ENCODE assay signal across 17 cellular contexts in genomic region chr2:39424951-39425350, GRCh38. TPM values are rescaled to one million over a fixed set of nuclear protein-coding genes. Genes with fewer than 3 reads are reported as not detected.
DNase-seq lines count a peak whose midpoint lies in the region; ATAC-seq, FAIRE-seq and TF ChIP-seq lines count a peak whose summit lies in the region.
"Had no signal": no experiment of that assay in that cellular context is flagged by ENCODE, and none has a peak within 500 bp of the region (broad histone marks: within the 10 kb centered on the region; RNA-seq: fewer than 3 reads in every experiment).

No MANE protein-coding gene starts in this region.

- TF ChIP-seq EP300 in H1 (IDR thresholded peaks at IDR 0.05; ENCODE audit: borderline replicate concordance in 1 of 2, low read depth in 2 of 2, low read length in 2 of 2): no peak

- no peak overlapping the region for H3K56ac ChIP-seq in H1 (replicated peaks; ENCODE audit: insufficient read length, low read depth, low read length)

- H3K9me3 ChIP-seq in H1 (ENCODE audit: insufficient read depth in 2 of 2, low read depth in 1 of 2, low read length in 1 of 2) (no peaks in the 10 kb centered on the region), smooth muscle cell (replicated peaks; ENCODE audit: low read depth) (no peaks in the 10 kb centered on the region), esophagus squamous epithelium (no peaks in the 10 kb centered on the region)
- H3K9me3 ChIP-seq: Caco-2, SJSA1 had no signal

- no peaks in the 10 kb centered on the region; the same call in 1 of the 2 replicates for H3K23me2 ChIP-seq in H1 (ENCODE audit: low read depth, low read length)

- H2BK5ac ChIP-seq in H1 (ENCODE audit: low read depth, low read length): no peak overlapping the region

- H4K91ac ChIP-seq in H1 (replicated peaks; ENCODE audit: insufficient read length, low read length): no peak overlapping the region

- H2AFZ ChIP-seq in H1 (ENCODE audit: low read length): no peak overlapping the region
- H2AFZ ChIP-seq in smooth muscle cell (ENCODE audit: low read depth): no peak overlapping the region

- H2BK15ac ChIP-seq in H1 (ENCODE audit: low read length): no peak overlapping the region

- peaks cover 4% of the 10 kb centered on the region for H3K9me3 Mint-ChIP-seq in activated naive CD8-positive, alpha-beta T cell (ENCODE audit: low read depth)
- no peaks in the 10 kb centered on the region for H3K9me3 Mint-ChIP-seq in activated naive CD8-positive, alpha-beta T cell treated with anti-CD3 and anti-CD28 coated beads for 36 hours
- H3K9me3 Mint-ChIP-seq: CD14-positive monocyte had no signal

- no peak for DNase-seq in activated naive CD8-positive, alpha-beta T cell treated with anti-CD3 and anti-CD28 coated beads for 36 hours
- peak; percentile 44 for DNase-seq in OCI-M1 (lab: John Stamatoyannopoulos, UW)
- no peak for DNase-seq in H1 (ENCODE audit: low read depth in 1 of 2, low spot score in 2 of 2)
- DNase-seq in smooth muscle cell (lab: John Stamatoyannopoulos, UW; ENCODE audit: unreplicated experiment): no peak
- DNase-seq in esophagus squamous epithelium (lab: John Stamatoyannopoulos, UW): no peak
- no peak for DNase-seq in middle frontal gyrus (ENCODE audit: extremely low spot score, low spot score)
- DNase-seq: Caco-2, Karpas-422, NCI-H1417, NCI-H1930, NCI-H2171 treated with DMSO at 0.1 percent for 48 hours, RPMI8226 had no signal

- H3K9ac ChIP-seq in H1 (replicated peaks in 1 of 4; ENCODE audit: extremely low read depth in 1 of 4, low read depth in 3 of 4, low read length in 3 of 4) (no peak overlapping the region), smooth muscle cell (ENCODE audit: low read depth) (no peak overlapping the region)

- no peak overlapping the region for H3K27ac ChIP-seq in H1 (ENCODE audit: low read depth, low read length)
- peak overlapping the region; percentile 35 for H3K27ac ChIP-seq in smooth muscle cell (ENCODE audit: low read depth)
- no peak overlapping the region for H3K27ac ChIP-seq in esophagus squamous epithelium
- H3K27ac ChIP-seq: SJSA1 had no signal

- H3F3A ChIP-seq in smooth muscle cell (ENCODE audit: low read depth): no peaks in the 10 kb centered on the region

- TF ChIP-seq CTCF in H1 (IDR thresholded peaks at IDR 0.05; ENCODE audit: control extremely low read depth in 1 of 3, insufficient read depth in 1 of 3, low read depth in 1 of 3, low read length in 3 of 3) (no peak), smooth muscle cell (IDR thresholded peaks at IDR 0.05; ENCODE audit: borderline replicate concordance, insufficient read depth, poor library complexity, severe bottlenecking) (no peak), esophagus squamous epithelium (IDR thresholded peaks at IDR 0.05) (no peak)

- no peak overlapping the region for H3K4me3 ChIP-seq in H1 (ENCODE audit: extremely low read depth in 1 of 4, insufficient read depth in 2 of 4, low read depth in 3 of 4, low read length in 4 of 4)
- H3K4me3 ChIP-seq in smooth muscle cell: no peak overlapping the region
- no peak overlapping the region for H3K4me3 ChIP-seq in esophagus squamous epithelium
- H3K4me3 ChIP-seq: SJSA1 had no signal

- H3K4me1 Mint-ChIP-seq in activated naive CD8-positive, alpha-beta T cell (ENCODE audit: low read depth): peaks cover 67% of the 10 kb centered on the region
- H3K4me1 Mint-ChIP-seq in activated naive CD8-positive, alpha-beta T cell treated with anti-CD3 and anti-CD28 coated beads for 36 hours: peaks cover 48% of the 10 kb centered on the region

- H3K79me2 ChIP-seq in H1 (ENCODE audit: control insufficient read depth in 1 of 2, insufficient read depth in 2 of 2, low read length in 2 of 2) (peaks cover 14 to 95% of the 10 kb centered on the region in 2 experiments), smooth muscle cell (ENCODE audit: low read depth) (peaks cover 100% of the 10 kb centered on the region)

- peaks cover 6% of the 10 kb centered on the region for H3K36me3 Mint-ChIP-seq in activated naive CD8-positive, alpha-beta T cell
- peaks cover 7% of the 10 kb centered on the region for H3K36me3 Mint-ChIP-seq in activated naive CD8-positive, alpha-beta T cell treated with anti-CD3 and anti-CD28 coated beads for 36 hours

- no peak overlapping the region for H4K5ac ChIP-seq in H1 (ENCODE audit: insufficient read length, low read depth, low read length)

- intact Hi-C loops in esophagus squamous epithelium (cut with DNase I): no loop called here

- no peak for TF ChIP-seq RAD21 in H1 (IDR thresholded peaks at IDR 0.05 in 1 of 2, conservative IDR thresholded peaks at IDR 0.05 in 1 of 2; ENCODE audit: low read depth in 2 of 2, low read length in 2 of 2)

- H4K20me1 ChIP-seq in H1 (replicated peaks in 1 of 2; ENCODE audit: control insufficient read depth in 1 of 2, insufficient read depth in 2 of 2, low read length in 2 of 2): peaks cover 0 to 1% of the 10 kb centered on the region in 2 experiments
- peaks cover 98% of the 10 kb centered on the region for H4K20me1 ChIP-seq in smooth muscle cell (ENCODE audit: low read depth)

- no peak overlapping the region for H3K23ac ChIP-seq in H1 (ENCODE audit: insufficient read length)

- H3K4me3 Mint-ChIP-seq in activated naive CD8-positive, alpha-beta T cell: no peak overlapping the region
- no peak overlapping the region for H3K4me3 Mint-ChIP-seq in activated naive CD8-positive, alpha-beta T cell treated with anti-CD3 and anti-CD28 coated beads for 36 hours
- H3K4me3 Mint-ChIP-seq: CD14-positive monocyte had no signal

- H3K18ac ChIP-seq in H1 (ENCODE audit: extremely low read depth, low read length): no peak overlapping the region

- POLR2A ChIA-PET in H1 (lab: Charles Lee; ENCODE audit: partially characterized antibody): no interaction called here

- no peaks in the 10 kb centered on the region for H3K27me3 Mint-ChIP-seq in activated naive CD8-positive, alpha-beta T cell
- no peaks in the 10 kb centered on the region for H3K27me3 Mint-ChIP-seq in activated naive CD8-positive, alpha-beta T cell treated with anti-CD3 and anti-CD28 coated beads for 36 hours

- H3K14ac ChIP-seq in H1 (ENCODE audit: insufficient read length): no peak overlapping the region

- no peak for ATAC-seq in HG03039 (IDR thresholded peaks at IDR 0.05; ENCODE audit: unreplicated experiment)

- H3K36me3 ChIP-seq in H1 (ENCODE audit: control insufficient read depth in 2 of 4, insufficient read depth in 4 of 4, low read length in 3 of 4) (no peaks in the 10 kb centered on the region), smooth muscle cell (ENCODE audit: low read depth) (no peaks in the 10 kb centered on the region), esophagus squamous epithelium (no peaks in the 10 kb centered on the region)

- FAIRE-seq in H1 (lab: Jason Lieb, UNC): no peak
- FAIRE-seq: GM18507 had no signal

- no peaks in the 10 kb centered on the region; the same call in 1 of the 2 replicates for H3K79me1 ChIP-seq in H1 (ENCODE audit: low read depth, low read length)

- H2BK120ac ChIP-seq in H1 (replicated peaks; ENCODE audit: low read depth, low read length): no peak overlapping the region

- H3K4ac ChIP-seq in H1 (replicated peaks; ENCODE audit: insufficient read length, low read depth, low read length): no peak overlapping the region

- no peak overlapping the region for H2BK12ac ChIP-seq in H1 (ENCODE audit: low read depth, low read length)

- no peak overlapping the region for H2AK5ac ChIP-seq in H1 (ENCODE audit: low read depth, low read length)

- H3K4me1 ChIP-seq in H1 (replicated peaks in 1 of 4; ENCODE audit: control insufficient read depth in 3 of 4, insufficient read depth in 4 of 4, low read length in 3 of 4) (peaks cover 0 to 7% (median under 1%) of the 10 kb centered on the region in 4 experiments; a peak in 4 of 7 replicates), smooth muscle cell (ENCODE audit: low read depth) (peaks cover 19% of the 10 kb centered on the region), esophagus squamous epithelium (peaks cover 0 to 1% (median 0%) of the 10 kb centered on the region in 3 donors)
- H3K4me1 ChIP-seq: Caco-2 had no signal

- H3K27ac Mint-ChIP-seq in activated naive CD8-positive, alpha-beta T cell: peak overlapping the region; percentile 6
- no peak overlapping the region for H3K27ac Mint-ChIP-seq in activated naive CD8-positive, alpha-beta T cell treated with anti-CD3 and anti-CD28 coated beads for 36 hours

- CTCF ChIA-PET in H1 (lab: Charles Lee; ENCODE audit: partially characterized antibody): no interaction called here

- no peak for TF ChIP-seq POLR2A in H1 (IDR thresholded peaks at IDR 0.05; ENCODE audit: control extremely low read depth in 1 of 2, low read depth in 2 of 2, low read length in 2 of 2)
- TF ChIP-seq POLR2A in esophagus squamous epithelium (IDR thresholded peaks at IDR 0.05): no peak

- H3K27me3 ChIP-seq in H1 (replicated peaks in 1 of 4; ENCODE audit: control insufficient read depth in 3 of 4, extremely low read depth in 1 of 4, insufficient read depth in 3 of 4, low read length in 3 of 4): no peaks in the 10 kb centered on the region
- H3K27me3 ChIP-seq in smooth muscle cell (ENCODE audit: low read depth): no peaks in the 10 kb centered on the region
- no peaks in the 10 kb centered on the region for H3K27me3 ChIP-seq in esophagus squamous epithelium
- H3K27me3 ChIP-seq: SJSA1 had no signal

- no peak overlapping the region for H2BK20ac ChIP-seq in H1 (ENCODE audit: low read length)

- WGBS in H1 (ENCODE audit: extremely low coverage in 1 of 2, insufficient coverage in 1 of 2, insufficient read length in 1 of 2, insufficient replicate concordance in 2 of 2, low coverage in 1 of 2, low lambda C conversion rate in 2 of 2, missing lambda C conversion rate in 1 of 2), 2 experiments: 96% methylated on average over 1 of the region's 1 CpG; no CpG with 5 or more reads in 1 of the 2 experiments
- WGBS in smooth muscle cell (ENCODE audit: low lambda C conversion rate): 97% methylated on average over 1 of the region's 1 CpG
- WGBS in esophagus squamous epithelium, 2 donors: 89 to 91% methylated on average over 1 of the region's 1 CpG

- no peak overlapping the region for H4K8ac ChIP-seq in H1 (ENCODE audit: extremely low read depth, insufficient read depth, low read length)

- no peak overlapping the region for H3K4me2 ChIP-seq in H1 (ENCODE audit: insufficient read depth in 1 of 2, low read depth in 2 of 2, low read length in 2 of 2)
- no peak overlapping the region for H3K4me2 ChIP-seq in smooth muscle cell

RNA-seq across cellular contexts. Expression of gene MAP4K3, which starts 12.1 kb away (rescaled TPM):
- total RNA-seq in activated naive CD8-positive, alpha-beta T cell treated with anti-CD3 and anti-CD28 coated beads for 36 hours: 1 to 10 TPM; 6.4 to 6.7 TPM
- total RNA-seq in H1 (2021; fragmentation: NEBNext Ultra II Directional; extraction: Animal tissue kit (Norgen Biotek cat#: 25700)): 63.0 and 70.8 TPM in 2 replicates
- polyA plus RNA-seq in H1 (2011; rRNA removed): 6.5 and 11.4 TPM in 2 replicates
- polyA plus RNA-seq in H1 (2011; cell fraction: cytosol; rRNA removed): 15.2 TPM
- polyA plus RNA-seq in H1 (2011; cell fraction: nucleus; rRNA removed): 8.8 TPM
- polyA plus RNA-seq in H1 (2012, experiment 1 of 2): 10.3 to 26.4 TPM (median 13.9 TPM) in 4 replicates
- polyA plus RNA-seq in H1 (2012, experiment 2 of 2): 1.4 TPM
- 20.4 TPM for polyA plus RNA-seq in H1 (2013, experiment 1 of 2)
- polyA plus RNA-seq in H1 (2013, experiment 2 of 2): 20.5 TPM
- 15.3 and 26.3 TPM in 2 replicates for polyA minus RNA-seq in H1 (2011; rRNA and poly(A)+ RNA removed)
- 14.1 TPM for polyA minus RNA-seq in H1 (2011; cell fraction: cytosol; rRNA and poly(A)+ RNA removed)
- polyA minus RNA-seq in H1 (2011; cell fraction: nucleus; rRNA and poly(A)+ RNA removed): 47.5 TPM
- total RNA-seq in smooth muscle cell: 70.9 and 91.7 TPM in 2 replicates
- polyA plus RNA-seq in smooth muscle cell: 21.3 and 30.8 TPM in 2 replicates
- total RNA-seq in esophagus squamous epithelium: 10 to 100 TPM; 12.6 to 35.1 (median 15.8) TPM
